ENCODE assay signal across 18 cellular contexts in the genomic region with DNA sequence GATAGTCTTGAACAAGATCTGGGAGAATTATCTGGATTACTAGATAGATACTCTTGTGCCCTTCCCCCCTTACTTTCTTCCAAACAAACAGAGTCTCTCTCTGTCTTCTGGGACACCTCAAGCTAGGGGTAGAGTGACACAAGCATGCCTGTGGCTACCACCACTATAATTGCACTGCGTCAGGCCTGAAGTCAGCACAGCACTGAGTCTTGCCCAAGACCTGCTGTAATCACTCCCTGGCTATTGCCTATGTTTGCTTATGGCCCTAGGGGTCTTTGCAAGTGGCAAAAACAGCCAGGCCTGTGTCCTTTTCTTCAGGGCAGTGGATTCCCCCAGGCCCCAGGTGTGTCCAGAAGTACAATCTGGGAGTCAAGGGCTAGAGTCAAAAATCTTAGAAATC.
"Had no signal": no experiment of that assay in that cellular context is flagged by ENCODE, and none has a peak within 500 bp of the region (broad histone marks: within the 10 kb centered on the region; RNA-seq: fewer than 3 reads in every experiment).

No MANE protein-coding gene starts in this region.

- H3K27me3 ChIP-seq: esophagus muscularis mucosa, foreskin keratinocyte, gastroesophageal sphincter, heart left ventricle, hepatocyte, left lung had no signal

- H2AFZ ChIP-seq: hepatocyte had no signal

- H3K79me2 ChIP-seq: hepatocyte had no signal

- ATAC-seq: foreskin keratinocyte, gastroesophageal sphincter, heart left ventricle, left cardiac atrium, left lung, left ventricle myocardium superior had no signal

- H3K27ac ChIP-seq: coronary artery, dorsolateral prefrontal cortex, esophagus muscularis mucosa, foreskin keratinocyte, gastroesophageal sphincter, heart left ventricle, hepatocyte, left lung, lower lobe of right lung had no signal

- H3K9me3 ChIP-seq: esophagus muscularis mucosa, lower lobe of right lung had no signal

- H3K4me3 ChIP-seq: coronary artery, dorsolateral prefrontal cortex, esophagus muscularis mucosa, gastroesophageal sphincter, heart left ventricle, hepatocyte, left lung, lower lobe of right lung had no signal

- DNase-seq: dermis blood vessel endothelial cell; dorsolateral prefrontal cortex; effector CD4-positive, alpha-beta T cell; effector memory CD4-positive, alpha-beta T cell; foreskin keratinocyte; heart left ventricle; hypothalamus; immature natural killer cell; left cardiac atrium; left lung; left ventricle myocardium superior; lower lobe of right lung; mesenchymal stem cell; midbrain had no signal

- H3K36me3 ChIP-seq: esophagus muscularis mucosa, gastroesophageal sphincter, heart left ventricle, left lung, lower lobe of right lung had no signal

- H3K4me2 ChIP-seq: hepatocyte had no signal

- H3K4me1 ChIP-seq: esophagus muscularis mucosa, foreskin keratinocyte, gastroesophageal sphincter, heart left ventricle, left lung, lower lobe of right lung had no signal
